ENCODE assay signal across 10 cellular contexts in the genomic region with DNA sequence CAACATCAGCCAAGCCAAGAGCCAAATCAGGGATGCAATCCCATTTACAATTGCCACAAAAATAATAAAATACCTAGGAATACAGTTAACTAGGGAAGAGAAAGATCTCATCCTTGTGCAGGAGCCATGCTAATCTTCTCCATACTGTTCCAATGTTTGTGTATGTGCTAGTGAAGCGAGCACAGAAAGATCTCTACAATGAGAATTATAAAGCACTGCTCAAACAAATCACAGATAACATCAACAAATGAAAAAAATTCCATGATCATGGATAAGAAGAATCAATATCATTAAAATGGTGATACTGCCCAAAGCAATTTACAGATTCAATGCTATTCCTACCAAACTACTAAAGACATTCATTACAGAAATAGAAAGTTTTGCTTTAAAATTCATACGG.
"Had no signal": no experiment of that assay in that cellular context is flagged by ENCODE, and none has a peak within 500 bp of the region (broad histone marks: within the 10 kb centered on the region; RNA-seq: fewer than 3 reads in every experiment).

No MANE protein-coding gene starts in this region.

- ATAC-seq: HCT116, K562 had no signal

- H3K9ac ChIP-seq: GM23248 had no signal

- H3K4me1 ChIP-seq: HAP-1 had no signal

- FAIRE-seq: K562 had no signal

- H3K4me3 ChIP-seq: GM23248, HAP-1, K562 had no signal

- H3K27ac ChIP-seq: GM23248, HL-60 had no signal

- DNase-seq: GM23248, GOT3, H7, HFFc6, IMR-90, KG1 had no signal

- H3K9me3 ChIP-seq: HAP-1 had no signal

- H2AFZ ChIP-seq: GM23248 had no signal

- H3K36me3 ChIP-seq: HAP-1 had no signal
